Comparison of ENCODE assay signal across 1 cellular context in the genomic region with DNA sequence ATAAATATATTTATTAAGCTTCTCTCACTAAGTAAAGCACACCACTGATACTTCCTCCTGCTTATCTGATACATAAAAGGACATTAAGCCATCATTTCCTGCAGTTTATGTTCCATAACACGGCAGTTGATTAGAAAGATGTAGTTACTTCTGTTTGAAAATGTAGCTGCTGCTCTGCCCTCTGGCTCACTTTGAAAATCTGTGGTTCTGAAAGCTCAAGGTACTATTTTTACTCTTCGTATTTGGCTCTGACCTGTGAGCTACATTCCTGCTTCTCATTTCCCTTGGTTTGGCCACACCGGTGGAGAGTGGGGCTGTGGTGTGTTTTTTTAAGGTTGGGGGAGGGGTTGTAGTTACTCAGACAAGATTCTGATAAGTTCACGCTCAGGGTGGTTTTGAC.
TF ChIP-seq lines count a peak whose summit lies in the region.

No MANE protein-coding gene starts in this region.

TF ChIP-seq in SK-N-SH treated with all-trans-retinoic acid at 6 μM for 48 hours, 23 proteins besides CTCF, POLR2A, EP300 and RAD21 (continued from another document):
- TF ChIP-seq CSRNP3 (CRISPR knock-in tag; IDR thresholded peaks at IDR 0.05) (no peak), ARNTL (CRISPR knock-in tag; IDR thresholded peaks at IDR 0.05; ENCODE audit: borderline replicate concordance, low read depth) (no peak)
